ENCODE assay signal across 8 cellular contexts in the genomic region with DNA sequence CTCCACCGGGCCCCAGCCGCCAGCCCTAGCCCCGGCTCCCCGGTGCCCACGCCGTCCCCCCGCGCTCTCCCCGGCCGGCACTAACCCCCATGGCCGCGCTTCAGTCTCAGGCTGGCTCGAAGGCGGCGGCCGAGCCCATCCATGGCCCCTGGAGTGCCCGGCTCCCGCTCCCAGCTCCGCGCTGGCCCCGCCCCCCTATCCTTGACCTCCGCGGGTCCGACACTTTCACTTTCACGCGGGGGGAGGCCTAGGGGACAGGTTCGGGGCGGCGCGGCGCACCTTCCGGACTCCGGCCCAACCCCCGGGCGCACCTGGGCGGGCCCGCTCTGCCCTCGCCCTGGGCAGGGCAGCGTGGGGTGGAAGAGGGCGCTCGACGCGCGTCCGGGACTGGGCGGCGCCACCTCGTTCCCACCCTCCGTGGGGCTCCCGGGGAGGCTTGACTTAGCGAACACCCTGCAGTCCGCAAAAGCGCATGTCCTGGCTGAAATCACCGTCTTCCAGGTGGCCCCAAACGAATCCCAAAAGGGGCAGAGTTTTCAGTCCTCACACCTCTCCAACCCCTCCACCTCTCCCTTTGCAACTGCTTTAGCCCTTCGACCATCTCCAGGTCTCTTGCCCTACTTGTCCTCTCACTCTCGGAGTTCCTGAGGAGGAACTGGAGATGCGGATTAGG. TPM values are rescaled to one million over a fixed set of nuclear protein-coding genes. Genes with fewer than 3 reads are reported as not detected.
DNase-seq lines count a peak whose midpoint lies in the region; ATAC-seq and TF ChIP-seq lines count a peak whose summit lies in the region.

No MANE protein-coding gene starts in this region.

- H3K36me3 Mint-ChIP-seq in activated B cell treated with CpG ODN at 0.5 μM for 24 hours (ENCODE audit: low read depth), result peaks cover 14% of the 10 kb centered on the region

- H3K27ac ChIP-seq in colonic mucosa, result peak overlapping the region; percentile 92
- H3K27ac ChIP-seq in muscle layer of colon (ENCODE audit: low read depth, low read length), result no peak overlapping the region
- peak overlapping the region; percentile 92 for H3K27ac ChIP-seq in suprapubic skin

- 4% methylated on average over 31 of the region's 58 CpGs for WGBS in suprapubic skin

- intact Hi-C loops in activated B cell treated with CpG ODN at 0.5 μM for 24 hours (cut with micrococcal nuclease), result loop anchor here (1.0 to 5.0 kb wide), 5 partner anchors 12 to 553 kb away; partner anchors contain the start of gene DDX20
- intact Hi-C loops in colonic mucosa (cut with DNase I), result no loop called here

- peak overlapping the region; percentile 89 for H3K4me3 Mint-ChIP-seq in activated B cell treated with CpG ODN at 0.5 μM for 24 hours

- no peaks in the 10 kb centered on the region for H3K9me3 ChIP-seq in colonic mucosa
- no peaks in the 10 kb centered on the region for H3K9me3 ChIP-seq in muscle layer of colon (ENCODE audit: low read length)
- no peaks in the 10 kb centered on the region for H3K9me3 ChIP-seq in suprapubic skin

- H3K36me3 ChIP-seq in colonic mucosa, result no peaks in the 10 kb centered on the region
- no peaks in the 10 kb centered on the region for H3K36me3 ChIP-seq in muscle layer of colon (ENCODE audit: insufficient read depth, low read length)
- H3K36me3 ChIP-seq in suprapubic skin, result no peaks in the 10 kb centered on the region

- peak in 1 of 2 donors; percentile 48 for TF ChIP-seq POLR2A in suprapubic skin (IDR thresholded peaks at IDR 0.05)

- no peak for TF ChIP-seq EP300 in suprapubic skin (IDR thresholded peaks at IDR 0.05)

- ATAC-seq in GM19452 (IDR thresholded peaks at IDR 0.05; ENCODE audit: unreplicated experiment) (peak; percentile 68), HG03521 (IDR thresholded peaks at IDR 0.05; ENCODE audit: unreplicated experiment) (peak; percentile 70), activated B cell treated with CpG ODN at 0.5 μM for 24 hours (ENCODE audit: low read depth) (peak; percentile 79)

- peaks cover 79% of the 10 kb centered on the region for H3K4me1 Mint-ChIP-seq in activated B cell treated with CpG ODN at 0.5 μM for 24 hours

- H3K27me3 Mint-ChIP-seq in activated B cell treated with CpG ODN at 0.5 μM for 24 hours, result no peaks in the 10 kb centered on the region

- DNase-seq in COLO668 (lab: John Stamatoyannopoulos, UW; ENCODE audit: unreplicated experiment) (peak; percentile 80), activated B cell treated with CpG ODN at 0.5 μM for 24 hours (peak; percentile 70), colonic mucosa (peak; percentile 88), suprapubic skin (ENCODE audit: low spot score in 2 of 2) (peak in 1 of 2 donors; percentile 70), OCI-M2 (lab: John Stamatoyannopoulos, UW; ENCODE audit: unreplicated experiment) (no peak)

- CTCF ChIA-PET in activated B cell treated with CpG ODN at 0.5 μM for 24 hours (lab: Charles Lee), result interaction anchor here (0.5 to 2.0 kb wide), 5 partner anchors 10 to 190 kb away, joined by 3 to 14 read pairs (median 4); no protein-coding TSS in a partner anchor

- no peaks in the 10 kb centered on the region for H3K9me3 Mint-ChIP-seq in activated B cell treated with CpG ODN at 0.5 μM for 24 hours

- TF ChIP-seq CTCF in activated B cell treated with CpG ODN at 0.5 μM for 24 hours (IDR thresholded peaks at IDR 0.05) (no peak), colonic mucosa (IDR thresholded peaks at IDR 0.05) (no peak), suprapubic skin (IDR thresholded peaks at IDR 0.05) (no peak)

- H3K4me3 ChIP-seq in colonic mucosa (peak overlapping the region; percentile 77), muscle layer of colon (ENCODE audit: low read depth in 1 of 2, low read length in 2 of 2) (peak overlapping the region; percentile 45 to 57), suprapubic skin (peak overlapping the region; percentile 79)

- POLR2A ChIA-PET in activated B cell treated with CpG ODN at 0.5 μM for 24 hours (lab: Charles Lee), result interaction anchor here (0.7 to 7.2 kb wide), 25 partner anchors 8 to 396 kb away, joined by 3 to 258 read pairs (median 4); partner anchors contain the start of genes CD53, CEPT1, CHI3L2 and DRAM2

- H3K4me1 ChIP-seq in colonic mucosa (peaks cover 23% of the 10 kb centered on the region), muscle layer of colon (ENCODE audit: insufficient read depth, low read length) (peaks cover 5% of the 10 kb centered on the region), suprapubic skin (peaks cover 54% of the 10 kb centered on the region)

- no peaks in the 10 kb centered on the region for H3K27me3 ChIP-seq in colonic mucosa
- peaks cover 9 to 17% of the 10 kb centered on the region in 2 donors for H3K27me3 ChIP-seq in muscle layer of colon (ENCODE audit: control insufficient read depth in 1 of 2, insufficient read depth in 2 of 2, low read length in 2 of 2)
- peaks cover 5% of the 10 kb centered on the region for H3K27me3 ChIP-seq in suprapubic skin

- peak overlapping the region; percentile 88 to 94 for H3K9ac ChIP-seq in colonic mucosa (ENCODE audit: low read depth in 2 of 2, low read length in 2 of 2)
- H3K9ac ChIP-seq in muscle layer of colon (ENCODE audit: low read length), result no peak overlapping the region

- H3K27ac Mint-ChIP-seq in activated B cell treated with CpG ODN at 0.5 μM for 24 hours, result peak overlapping the region; percentile 93

RNA-seq across cellular contexts. Expression of gene DENND2D, which starts 3.9 kb away (rescaled TPM):
- total RNA-seq in activated B cell treated with CpG ODN at 0.5 μM for 24 hours (48.9 and 58.6 TPM in 2 replicates), colonic mucosa (10 to 100 TPM; 51.0 to 65.2 TPM), suprapubic skin (10 to 100 TPM; 25.3 to 37.1 (median 31.8) TPM)

RNA-seq across cellular contexts. Expression of gene CHI3L2, which starts 23.2 kb away (rescaled TPM):
- 19.6 and 23.6 TPM in 2 replicates for total RNA-seq in activated B cell treated with CpG ODN at 0.5 μM for 24 hours
- total RNA-seq in colonic mucosa, result under 1 TPM; 0.49 to 0.53 TPM
- 1 to 10 TPM; 4.7 to 9.8 (median 7.7) TPM for total RNA-seq in suprapubic skin
